1 cellular context compared by ENCODE assay signal in the genomic region with DNA sequence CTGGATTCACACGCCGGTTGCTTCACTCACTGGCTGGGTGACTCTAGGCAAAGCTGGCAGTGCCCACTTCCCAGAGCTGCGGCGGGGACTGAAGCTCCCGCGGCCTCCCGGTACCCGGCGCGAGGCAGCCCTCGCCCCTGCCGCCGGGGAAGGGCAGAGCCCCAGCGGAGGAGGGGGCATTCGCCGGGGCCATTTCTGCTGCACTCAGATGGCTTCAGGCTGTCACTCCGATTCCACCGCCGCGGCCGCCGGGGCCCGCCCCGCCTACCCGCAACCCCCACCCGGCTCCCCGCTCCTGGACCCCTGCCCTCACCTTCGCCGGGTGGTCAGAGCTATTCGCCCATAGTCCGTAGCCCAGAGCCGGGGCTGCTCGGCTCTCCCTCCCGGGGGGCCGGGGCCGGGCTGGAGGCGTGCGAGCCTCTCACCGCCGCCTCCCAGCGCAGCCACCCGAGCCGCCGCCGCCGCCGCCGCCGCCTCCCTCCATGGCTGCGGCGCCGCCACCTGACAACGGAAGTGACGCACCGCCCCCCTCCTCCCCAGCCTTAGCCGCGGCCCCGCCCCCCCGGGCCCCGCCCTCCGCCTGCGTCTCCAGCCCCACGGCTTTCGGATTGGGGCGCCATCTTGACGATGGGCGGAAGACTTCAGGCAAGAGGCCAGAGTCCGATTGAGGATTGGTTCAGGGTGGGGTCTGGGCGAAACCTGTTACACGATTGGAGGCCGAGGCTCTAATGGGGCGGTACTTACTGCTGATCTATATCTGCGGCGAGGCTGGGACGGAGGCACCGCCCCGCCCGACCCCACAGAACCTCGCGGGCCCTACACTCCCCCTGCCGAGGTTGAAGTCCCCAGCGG.
TF ChIP-seq lines count a peak whose summit lies in the region.

A gene with protein sequence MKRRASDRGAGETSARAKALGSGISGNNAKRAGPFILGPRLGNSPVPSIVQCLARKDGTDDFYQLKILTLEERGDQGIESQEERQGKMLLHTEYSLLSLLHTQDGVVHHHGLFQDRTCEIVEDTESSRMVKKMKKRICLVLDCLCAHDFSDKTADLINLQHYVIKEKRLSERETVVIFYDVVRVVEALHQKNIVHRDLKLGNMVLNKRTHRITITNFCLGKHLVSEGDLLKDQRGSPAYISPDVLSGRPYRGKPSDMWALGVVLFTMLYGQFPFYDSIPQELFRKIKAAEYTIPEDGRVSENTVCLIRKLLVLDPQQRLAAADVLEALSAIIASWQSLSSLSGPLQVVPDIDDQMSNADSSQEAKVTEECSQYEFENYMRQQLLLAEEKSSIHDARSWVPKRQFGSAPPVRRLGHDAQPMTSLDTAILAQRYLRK (minus strand): TSS at position 515 of the 852 bp plus-strand sequence. CDS start 24,592 bp downstream, outside the sequence.

TF ChIP-seq in K562, 482 proteins besides CTCF, POLR2A, EP300 and RAD21 (continued from another document and continues in another):
- peak; percentile 49; the same call in 1 of the 2 replicates for TF ChIP-seq JUND (IDR thresholded peaks at IDR 0.05; ENCODE audit: borderline replicate concordance, low read depth, low read length)
- TF ChIP-seq JUND (tag; IDR thresholded peaks at IDR 0.05; ENCODE audit: borderline replicate concordance, low read depth, low read length): no peak
- TF ChIP-seq BRD9 (IDR thresholded peaks at IDR 0.05; ENCODE audit: low read depth, partially characterized antibody): no peak
- TF ChIP-seq CBX3 (IDR thresholded peaks at IDR 0.05; ENCODE audit: borderline replicate concordance in 1 of 2, low read length in 2 of 2): no peak
- TF ChIP-seq RBM17 (IDR thresholded peaks at IDR 0.05; ENCODE audit: borderline replicate concordance, low read depth, low read length): no peak
- TF ChIP-seq KDM4B (IDR thresholded peaks at IDR 0.05; ENCODE audit: borderline replicate concordance in 2 of 2, low read depth in 1 of 2): no peak; a peak in 1 of 4 replicates
- TF ChIP-seq ZNF766 (CRISPR knock-in tag; conservative IDR thresholded peaks at IDR 0.05): no peak
- no peak for TF ChIP-seq NFIX (CRISPR knock-in tag; IDR thresholded peaks at IDR 0.05; ENCODE audit: low read depth)
- peak; percentile 7; the same call in 1 of the 2 replicates for TF ChIP-seq ESRRA (IDR thresholded peaks at IDR 0.05; ENCODE audit: borderline replicate concordance, low read depth)
- TF ChIP-seq, protein P1, sequence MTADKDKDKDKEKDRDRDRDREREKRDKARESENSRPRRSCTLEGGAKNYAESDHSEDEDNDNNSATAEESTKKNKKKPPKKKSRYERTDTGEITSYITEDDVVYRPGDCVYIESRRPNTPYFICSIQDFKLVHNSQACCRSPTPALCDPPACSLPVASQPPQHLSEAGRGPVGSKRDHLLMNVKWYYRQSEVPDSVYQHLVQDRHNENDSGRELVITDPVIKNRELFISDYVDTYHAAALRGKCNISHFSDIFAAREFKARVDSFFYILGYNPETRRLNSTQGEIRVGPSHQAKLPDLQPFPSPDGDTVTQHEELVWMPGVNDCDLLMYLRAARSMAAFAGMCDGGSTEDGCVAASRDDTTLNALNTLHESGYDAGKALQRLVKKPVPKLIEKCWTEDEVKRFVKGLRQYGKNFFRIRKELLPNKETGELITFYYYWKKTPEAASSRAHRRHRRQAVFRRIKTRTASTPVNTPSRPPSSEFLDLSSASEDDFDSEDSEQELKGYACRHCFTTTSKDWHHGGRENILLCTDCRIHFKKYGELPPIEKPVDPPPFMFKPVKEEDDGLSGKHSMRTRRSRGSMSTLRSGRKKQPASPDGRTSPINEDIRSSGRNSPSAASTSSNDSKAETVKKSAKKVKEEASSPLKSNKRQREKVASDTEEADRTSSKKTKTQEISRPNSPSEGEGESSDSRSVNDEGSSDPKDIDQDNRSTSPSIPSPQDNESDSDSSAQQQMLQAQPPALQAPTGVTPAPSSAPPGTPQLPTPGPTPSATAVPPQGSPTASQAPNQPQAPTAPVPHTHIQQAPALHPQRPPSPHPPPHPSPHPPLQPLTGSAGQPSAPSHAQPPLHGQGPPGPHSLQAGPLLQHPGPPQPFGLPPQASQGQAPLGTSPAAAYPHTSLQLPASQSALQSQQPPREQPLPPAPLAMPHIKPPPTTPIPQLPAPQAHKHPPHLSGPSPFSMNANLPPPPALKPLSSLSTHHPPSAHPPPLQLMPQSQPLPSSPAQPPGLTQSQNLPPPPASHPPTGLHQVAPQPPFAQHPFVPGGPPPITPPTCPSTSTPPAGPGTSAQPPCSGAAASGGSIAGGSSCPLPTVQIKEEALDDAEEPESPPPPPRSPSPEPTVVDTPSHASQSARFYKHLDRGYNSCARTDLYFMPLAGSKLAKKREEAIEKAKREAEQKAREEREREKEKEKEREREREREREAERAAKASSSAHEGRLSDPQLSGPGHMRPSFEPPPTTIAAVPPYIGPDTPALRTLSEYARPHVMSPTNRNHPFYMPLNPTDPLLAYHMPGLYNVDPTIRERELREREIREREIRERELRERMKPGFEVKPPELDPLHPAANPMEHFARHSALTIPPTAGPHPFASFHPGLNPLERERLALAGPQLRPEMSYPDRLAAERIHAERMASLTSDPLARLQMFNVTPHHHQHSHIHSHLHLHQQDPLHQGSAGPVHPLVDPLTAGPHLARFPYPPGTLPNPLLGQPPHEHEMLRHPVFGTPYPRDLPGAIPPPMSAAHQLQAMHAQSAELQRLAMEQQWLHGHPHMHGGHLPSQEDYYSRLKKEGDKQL (CRISPR knock-in tag; IDR thresholded peaks at IDR 0.05; ENCODE audit: borderline replicate concordance): no peak
- TF ChIP-seq, protein P2, sequence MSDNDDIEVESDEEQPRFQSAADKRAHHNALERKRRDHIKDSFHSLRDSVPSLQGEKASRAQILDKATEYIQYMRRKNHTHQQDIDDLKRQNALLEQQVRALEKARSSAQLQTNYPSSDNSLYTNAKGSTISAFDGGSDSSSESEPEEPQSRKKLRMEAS (CRISPR knock-in tag; IDR thresholded peaks at IDR 0.05): no peak
- no peak for TF ChIP-seq KLF10 (CRISPR knock-in tag; IDR thresholded peaks at IDR 0.05)
- no peak for TF ChIP-seq HDAC2 (IDR thresholded peaks at IDR 0.05)
- TF ChIP-seq ETV6 (IDR thresholded peaks at IDR 0.05; ENCODE audit: borderline replicate concordance in 1 of 2, low read depth in 2 of 2, low read length in 1 of 2): no peak; a peak in 1 of 4 replicates
- TF ChIP-seq ETV6 (CRISPR knock-in tag; IDR thresholded peaks at IDR 0.05; ENCODE audit: borderline replicate concordance): no peak
- TF ChIP-seq, protein P3, sequence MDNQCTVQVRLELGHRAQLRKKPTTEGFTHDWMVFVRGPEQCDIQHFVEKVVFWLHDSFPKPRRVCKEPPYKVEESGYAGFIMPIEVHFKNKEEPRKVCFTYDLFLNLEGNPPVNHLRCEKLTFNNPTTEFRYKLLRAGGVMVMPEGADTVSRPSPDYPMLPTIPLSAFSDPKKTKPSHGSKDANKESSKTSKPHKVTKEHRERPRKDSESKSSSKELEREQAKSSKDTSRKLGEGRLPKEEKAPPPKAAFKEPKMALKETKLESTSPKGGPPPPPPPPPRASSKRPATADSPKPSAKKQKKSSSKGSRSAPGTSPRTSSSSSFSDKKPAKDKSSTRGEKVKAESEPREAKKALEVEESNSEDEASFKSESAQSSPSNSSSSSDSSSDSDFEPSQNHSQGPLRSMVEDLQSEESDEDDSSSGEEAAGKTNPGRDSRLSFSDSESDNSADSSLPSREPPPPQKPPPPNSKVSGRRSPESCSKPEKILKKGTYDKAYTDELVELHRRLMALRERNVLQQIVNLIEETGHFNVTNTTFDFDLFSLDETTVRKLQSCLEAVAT (IDR thresholded peaks at IDR 0.05): peak in 1 of 2 experiments; percentile 88; a peak in 1 of 4 replicates
- no peak for TF ChIP-seq ZNF175 (CRISPR knock-in tag; IDR thresholded peaks at IDR 0.05; ENCODE audit: low read depth)
- no peak for TF ChIP-seq TRIM28 (IDR thresholded peaks at IDR 0.05)
- no peak for TF ChIP-seq XRCC3 (IDR thresholded peaks at IDR 0.05)
- TF ChIP-seq RBM34 (IDR thresholded peaks at IDR 0.05; ENCODE audit: borderline replicate concordance, insufficient read depth, low read length): no peak
- no peak for TF ChIP-seq ZKSCAN3 (CRISPR knock-in tag; IDR thresholded peaks at IDR 0.05)
- no peak for TF ChIP-seq MEF2A (IDR thresholded peaks at IDR 0.05; ENCODE audit: control insufficient read depth, low read depth, low read length)
- peak; percentile 82 for TF ChIP-seq SP1 (CRISPR knock-in tag; IDR thresholded peaks at IDR 0.05)
- TF ChIP-seq, protein P4, sequence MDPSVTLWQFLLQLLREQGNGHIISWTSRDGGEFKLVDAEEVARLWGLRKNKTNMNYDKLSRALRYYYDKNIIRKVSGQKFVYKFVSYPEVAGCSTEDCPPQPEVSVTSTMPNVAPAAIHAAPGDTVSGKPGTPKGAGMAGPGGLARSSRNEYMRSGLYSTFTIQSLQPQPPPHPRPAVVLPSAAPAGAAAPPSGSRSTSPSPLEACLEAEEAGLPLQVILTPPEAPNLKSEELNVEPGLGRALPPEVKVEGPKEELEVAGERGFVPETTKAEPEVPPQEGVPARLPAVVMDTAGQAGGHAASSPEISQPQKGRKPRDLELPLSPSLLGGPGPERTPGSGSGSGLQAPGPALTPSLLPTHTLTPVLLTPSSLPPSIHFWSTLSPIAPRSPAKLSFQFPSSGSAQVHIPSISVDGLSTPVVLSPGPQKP (CRISPR knock-in tag; IDR thresholded peaks at IDR 0.05): no peak
- TF ChIP-seq, protein P5, sequence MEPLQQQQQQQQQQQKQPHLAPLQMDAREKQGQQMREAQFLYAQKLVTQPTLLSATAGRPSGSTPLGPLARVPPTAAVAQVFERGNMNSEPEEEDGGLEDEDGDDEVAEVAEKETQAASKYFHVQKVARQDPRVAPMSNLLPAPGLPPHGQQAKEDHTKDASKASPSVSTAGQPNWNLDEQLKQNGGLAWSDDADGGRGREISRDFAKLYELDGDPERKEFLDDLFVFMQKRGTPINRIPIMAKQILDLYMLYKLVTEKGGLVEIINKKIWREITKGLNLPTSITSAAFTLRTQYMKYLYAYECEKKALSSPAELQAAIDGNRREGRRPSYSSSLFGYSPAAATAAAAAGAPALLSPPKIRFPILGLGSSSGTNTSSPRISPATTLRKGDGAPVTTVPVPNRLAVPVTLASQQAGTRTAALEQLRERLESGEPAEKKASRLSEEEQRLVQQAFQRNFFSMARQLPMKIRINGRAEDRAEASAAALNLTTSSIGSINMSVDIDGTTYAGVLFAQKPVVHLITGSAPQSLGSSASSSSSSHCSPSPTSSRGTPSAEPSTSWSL (CRISPR knock-in tag; IDR thresholded peaks at IDR 0.05; ENCODE audit: borderline replicate concordance): no peak
- TF ChIP-seq, protein P6, sequence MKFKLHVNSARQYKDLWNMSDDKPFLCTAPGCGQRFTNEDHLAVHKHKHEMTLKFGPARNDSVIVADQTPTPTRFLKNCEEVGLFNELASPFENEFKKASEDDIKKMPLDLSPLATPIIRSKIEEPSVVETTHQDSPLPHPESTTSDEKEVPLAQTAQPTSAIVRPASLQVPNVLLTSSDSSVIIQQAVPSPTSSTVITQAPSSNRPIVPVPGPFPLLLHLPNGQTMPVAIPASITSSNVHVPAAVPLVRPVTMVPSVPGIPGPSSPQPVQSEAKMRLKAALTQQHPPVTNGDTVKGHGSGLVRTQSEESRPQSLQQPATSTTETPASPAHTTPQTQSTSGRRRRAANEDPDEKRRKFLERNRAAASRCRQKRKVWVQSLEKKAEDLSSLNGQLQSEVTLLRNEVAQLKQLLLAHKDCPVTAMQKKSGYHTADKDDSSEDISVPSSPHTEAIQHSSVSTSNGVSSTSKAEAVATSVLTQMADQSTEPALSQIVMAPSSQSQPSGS (CRISPR knock-in tag; IDR thresholded peaks at IDR 0.05): no peak
- no peak for TF ChIP-seq ZNF282 (CRISPR knock-in tag; IDR thresholded peaks at IDR 0.05)
- TF ChIP-seq, protein P7, sequence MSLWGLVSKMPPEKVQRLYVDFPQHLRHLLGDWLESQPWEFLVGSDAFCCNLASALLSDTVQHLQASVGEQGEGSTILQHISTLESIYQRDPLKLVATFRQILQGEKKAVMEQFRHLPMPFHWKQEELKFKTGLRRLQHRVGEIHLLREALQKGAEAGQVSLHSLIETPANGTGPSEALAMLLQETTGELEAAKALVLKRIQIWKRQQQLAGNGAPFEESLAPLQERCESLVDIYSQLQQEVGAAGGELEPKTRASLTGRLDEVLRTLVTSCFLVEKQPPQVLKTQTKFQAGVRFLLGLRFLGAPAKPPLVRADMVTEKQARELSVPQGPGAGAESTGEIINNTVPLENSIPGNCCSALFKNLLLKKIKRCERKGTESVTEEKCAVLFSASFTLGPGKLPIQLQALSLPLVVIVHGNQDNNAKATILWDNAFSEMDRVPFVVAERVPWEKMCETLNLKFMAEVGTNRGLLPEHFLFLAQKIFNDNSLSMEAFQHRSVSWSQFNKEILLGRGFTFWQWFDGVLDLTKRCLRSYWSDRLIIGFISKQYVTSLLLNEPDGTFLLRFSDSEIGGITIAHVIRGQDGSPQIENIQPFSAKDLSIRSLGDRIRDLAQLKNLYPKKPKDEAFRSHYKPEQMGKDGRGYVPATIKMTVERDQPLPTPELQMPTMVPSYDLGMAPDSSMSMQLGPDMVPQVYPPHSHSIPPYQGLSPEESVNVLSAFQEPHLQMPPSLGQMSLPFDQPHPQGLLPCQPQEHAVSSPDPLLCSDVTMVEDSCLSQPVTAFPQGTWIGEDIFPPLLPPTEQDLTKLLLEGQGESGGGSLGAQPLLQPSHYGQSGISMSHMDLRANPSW (CRISPR knock-in tag; IDR thresholded peaks at IDR 0.05): no peak
- peak; percentile 76 for TF ChIP-seq SAP30 (IDR thresholded peaks at IDR 0.05; ENCODE audit: borderline replicate concordance, insufficient read depth, low read depth, low read length, poor library complexity, severe bottlenecking)
- TF ChIP-seq, protein P8, sequence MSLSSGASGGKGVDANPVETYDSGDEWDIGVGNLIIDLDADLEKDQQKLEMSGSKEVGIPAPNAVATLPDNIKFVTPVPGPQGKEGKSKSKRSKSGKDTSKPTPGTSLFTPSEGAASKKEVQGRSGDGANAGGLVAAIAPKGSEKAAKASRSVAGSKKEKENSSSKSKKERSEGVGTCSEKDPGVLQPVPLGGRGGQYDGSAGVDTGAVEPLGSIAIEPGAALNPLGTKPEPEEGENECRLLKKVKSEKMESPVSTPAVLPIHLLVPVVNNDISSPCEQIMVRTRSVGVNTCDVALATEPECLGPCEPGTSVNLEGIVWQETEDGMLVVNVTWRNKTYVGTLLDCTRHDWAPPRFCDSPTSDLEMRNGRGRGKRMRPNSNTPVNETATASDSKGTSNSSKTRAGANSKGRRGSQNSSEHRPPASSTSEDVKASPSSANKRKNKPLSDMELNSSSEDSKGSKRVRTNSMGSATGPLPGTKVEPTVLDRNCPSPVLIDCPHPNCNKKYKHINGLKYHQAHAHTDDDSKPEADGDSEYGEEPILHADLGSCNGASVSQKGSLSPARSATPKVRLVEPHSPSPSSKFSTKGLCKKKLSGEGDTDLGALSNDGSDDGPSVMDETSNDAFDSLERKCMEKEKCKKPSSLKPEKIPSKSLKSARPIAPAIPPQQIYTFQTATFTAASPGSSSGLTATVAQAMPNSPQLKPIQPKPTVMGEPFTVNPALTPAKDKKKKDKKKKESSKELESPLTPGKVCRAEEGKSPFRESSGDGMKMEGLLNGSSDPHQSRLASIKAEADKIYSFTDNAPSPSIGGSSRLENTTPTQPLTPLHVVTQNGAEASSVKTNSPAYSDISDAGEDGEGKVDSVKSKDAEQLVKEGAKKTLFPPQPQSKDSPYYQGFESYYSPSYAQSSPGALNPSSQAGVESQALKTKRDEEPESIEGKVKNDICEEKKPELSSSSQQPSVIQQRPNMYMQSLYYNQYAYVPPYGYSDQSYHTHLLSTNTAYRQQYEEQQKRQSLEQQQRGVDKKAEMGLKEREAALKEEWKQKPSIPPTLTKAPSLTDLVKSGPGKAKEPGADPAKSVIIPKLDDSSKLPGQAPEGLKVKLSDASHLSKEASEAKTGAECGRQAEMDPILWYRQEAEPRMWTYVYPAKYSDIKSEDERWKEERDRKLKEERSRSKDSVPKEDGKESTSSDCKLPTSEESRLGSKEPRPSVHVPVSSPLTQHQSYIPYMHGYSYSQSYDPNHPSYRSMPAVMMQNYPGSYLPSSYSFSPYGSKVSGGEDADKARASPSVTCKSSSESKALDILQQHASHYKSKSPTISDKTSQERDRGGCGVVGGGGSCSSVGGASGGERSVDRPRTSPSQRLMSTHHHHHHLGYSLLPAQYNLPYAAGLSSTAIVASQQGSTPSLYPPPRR (CRISPR knock-in tag; IDR thresholded peaks at IDR 0.05; ENCODE audit: borderline replicate concordance): no peak
- peak; percentile 8 for TF ChIP-seq HNRNPLL (IDR thresholded peaks at IDR 0.05; ENCODE audit: low read depth, low read length, poor library complexity, severe bottlenecking)
- no peak for TF ChIP-seq FOXA1 (IDR thresholded peaks at IDR 0.05; ENCODE audit: borderline replicate concordance)
